In the genomic region with DNA sequence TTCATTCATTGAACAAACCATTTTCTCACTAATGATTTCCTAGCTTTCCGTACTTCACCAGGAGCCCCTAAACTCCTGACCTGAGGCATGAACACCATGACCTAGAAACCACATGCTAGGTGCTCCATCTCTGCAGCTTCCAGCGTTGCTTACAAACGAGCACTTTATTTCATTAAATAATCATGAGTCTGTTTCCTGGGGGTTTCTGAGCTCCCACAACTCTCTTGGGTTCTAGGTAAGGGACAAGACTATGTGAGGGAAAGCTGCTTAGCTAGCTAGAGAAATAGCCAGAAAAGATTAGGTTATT, we compare ENCODE assay signal across 8 cellular contexts. TPM values are rescaled to one million over a fixed set of nuclear protein-coding genes. Genes with fewer than 3 reads are reported as not detected.
DNase-seq lines count a peak whose midpoint lies in the region; ATAC-seq and TF ChIP-seq lines count a peak whose summit lies in the region.

No MANE protein-coding gene starts in this region.

- H3K27me3 Mint-ChIP-seq in naive thymus-derived CD4-positive, alpha-beta T cell = no peaks in the 10 kb centered on the region

- H3K4me1 Mint-ChIP-seq in naive thymus-derived CD4-positive, alpha-beta T cell = peaks cover 55 to 76% (median 66%) of the 10 kb centered on the region in 7 donors

- H3K36me3 Mint-ChIP-seq in naive thymus-derived CD4-positive, alpha-beta T cell = peaks cover 0 to 29% (median 4%) of the 10 kb centered on the region in 5 donors

- POLR2A ChIA-PET in naive thymus-derived CD4-positive, alpha-beta T cell (lab: Charles Lee) = interaction anchor here (0.9 to 6.0 kb wide), 10 partner anchors 13 to 117 kb away, joined by 3 to 71 read pairs (median 4); a partner anchor contains a TSS

- H3K27ac ChIP-seq in KMS-11 = peak overlapping the region; percentile 48; the same call in 1 of the 2 replicates
- H3K27ac ChIP-seq in naive thymus-derived CD4-positive, alpha-beta T cell (ENCODE audit: low read depth, low read length) = peak overlapping the region; percentile 85

- H3K9me3 Mint-ChIP-seq in naive thymus-derived CD4-positive, alpha-beta T cell = peaks cover 0 to 1% (median 0%) of the 10 kb centered on the region in 11 donors

- no peaks in the 10 kb centered on the region for H3K9me3 ChIP-seq in naive thymus-derived CD4-positive, alpha-beta T cell (ENCODE audit: control insufficient read depth in 2 of 3, low read length in 3 of 3)

- peak overlapping the region; percentile 81 for H3K4me2 ChIP-seq in KMS-11

- H3K27ac Mint-ChIP-seq in naive thymus-derived CD4-positive, alpha-beta T cell = peak overlapping the region; percentile 88 to 98 (median 91)

- TF ChIP-seq CTCF in AG09309 (IDR thresholded peaks at IDR 0.05; ENCODE audit: control insufficient read depth, insufficient read depth, low read depth, low read length, missing control alignments) = no peak
- 0 out of 2 replicates have a peak, but pooled peaks have one; percentile 16 for TF ChIP-seq CTCF in KMS-11 (conservative IDR thresholded peaks at IDR 0.05; ENCODE audit: low read depth, low read length)
- no peak for TF ChIP-seq CTCF in choroid plexus epithelial cell (conservative IDR thresholded peaks at IDR 0.05; ENCODE audit: low read depth, low read length)

- no peaks in the 10 kb centered on the region for H3K36me3 ChIP-seq in KMS-11 (ENCODE audit: insufficient read depth)
- peaks cover 0 to 3% (median 0%) of the 10 kb centered on the region in 3 experiments for H3K36me3 ChIP-seq in naive thymus-derived CD4-positive, alpha-beta T cell (ENCODE audit: control insufficient read depth in 2 of 3, insufficient read depth in 3 of 3, low read length in 3 of 3)

- H3K4me1 ChIP-seq in KMS-11 (ENCODE audit: low read depth, poor library complexity, severe bottlenecking) = peaks cover 41% of the 10 kb centered on the region
- H3K4me1 ChIP-seq in naive thymus-derived CD4-positive, alpha-beta T cell (ENCODE audit: control insufficient read depth in 2 of 2, insufficient read depth in 2 of 2, low read length in 2 of 2) = peaks cover 43 to 52% of the 10 kb centered on the region in 2 donors

- no peak for ATAC-seq in naive thymus-derived CD4-positive, alpha-beta T cell
- ATAC-seq in GM19324 (IDR thresholded peaks at IDR 0.05; ENCODE audit: low FRiP score, unreplicated experiment) (no peak), sciatic nerve (no peak)

- intact Hi-C loops in naive thymus-derived CD4-positive, alpha-beta T cell (cut with micrococcal nuclease) = loop anchor here in 1 of 2 donors (5.0 kb wide), 3 partner anchors 34 to 864 kb away; a partner anchor contains a TSS
- intact Hi-C loops in sciatic nerve (cut with DNase I) = loop anchor here (5.0 kb wide), 1 partner anchor 109 kb away; a partner anchor contains a TSS

- peak overlapping the region; percentile 44; the same call in 1 of the 2 replicates for H2AFZ ChIP-seq in KMS-11 (ENCODE audit: low read depth)

- H3K4me3 Mint-ChIP-seq in naive thymus-derived CD4-positive, alpha-beta T cell = peak overlapping the region; percentile 87 to 100 (median 94)

- CTCF ChIA-PET in naive thymus-derived CD4-positive, alpha-beta T cell (lab: Charles Lee) = interaction anchor here (0.6 to 5.7 kb wide), 5 partner anchors 14 to 111 kb away, joined by 3 to 62 read pairs (median 4); a partner anchor contains a TSS

- H3K9ac ChIP-seq in KMS-11 = peak overlapping the region; percentile 48; the same call in 1 of the 2 replicates

- no peaks in the 10 kb centered on the region; the same call in 1 of the 2 replicates for H4K20me1 ChIP-seq in KMS-11 (ENCODE audit: insufficient read depth)

- H3K79me2 ChIP-seq in KMS-11 (ENCODE audit: insufficient read depth, low read depth) = peaks cover 56% of the 10 kb centered on the region

- H3K4me3 ChIP-seq in AG09309 (ENCODE audit: control insufficient read depth, low read depth, low read length) (peak overlapping the region; percentile 96), KMS-11 (IDR thresholded peaks at IDR 0.05; ENCODE audit: insufficient read depth, low read depth, low read length) (no peak overlapping the region), choroid plexus epithelial cell (ENCODE audit: low read depth, low read length) (peak overlapping the region; percentile 84)
- H3K4me3 ChIP-seq in naive thymus-derived CD4-positive, alpha-beta T cell (ENCODE audit: low read length) = peak overlapping the region; percentile 81

- no peaks in the 10 kb centered on the region for H3K27me3 ChIP-seq in KMS-11 (ENCODE audit: insufficient read depth, low read depth)
- H3K27me3 ChIP-seq in naive thymus-derived CD4-positive, alpha-beta T cell (ENCODE audit: control insufficient read depth in 2 of 2, insufficient read depth in 2 of 2, low read length in 2 of 2) = no peaks in the 10 kb centered on the region

- no peak for DNase-seq in AG09309 (ENCODE audit: low read depth)
- no peak for DNase-seq in choroid plexus epithelial cell (ENCODE audit: low read depth)
- no peak for DNase-seq in naive thymus-derived CD4-positive, alpha-beta T cell
- no peak for DNase-seq in effector CD8-positive, alpha-beta T cell (lab: John Stamatoyannopoulos, UW)
- DNase-seq in sciatic nerve (ENCODE audit: low spot score) = no peak
- DNase-seq in iPS-NIHi7 (ENCODE audit: extremely low spot score) = no peak

RNA-seq across cellular contexts. Expression of a gene that starts 1.3 kb away (rescaled TPM):
- total RNA-seq in naive thymus-derived CD4-positive, alpha-beta T cell = 10 to 100 TPM; 37.7 to 97.2 (median 47.5) TPM
- 10 to 100 TPM; 37.2 to 45.0 TPM for polyA plus RNA-seq in naive thymus-derived CD4-positive, alpha-beta T cell
- 37.2 TPM for total RNA-seq in sciatic nerve

RNA-seq across cellular contexts. Expression of a gene that starts 31.5 kb away (rescaled TPM):
- 10 to 100 TPM in 2 of 5 experiments, 1 to 10 TPM in 3; 3.8 to 28.2 (median 9.9) TPM for total RNA-seq in naive thymus-derived CD4-positive, alpha-beta T cell
- polyA plus RNA-seq in naive thymus-derived CD4-positive, alpha-beta T cell = 10 to 100 TPM in 1 of 2 donors, 1 to 10 TPM in 1; 6.1 to 11.1 TPM
- 10.0 TPM for total RNA-seq in sciatic nerve
